In the genomic region with DNA sequence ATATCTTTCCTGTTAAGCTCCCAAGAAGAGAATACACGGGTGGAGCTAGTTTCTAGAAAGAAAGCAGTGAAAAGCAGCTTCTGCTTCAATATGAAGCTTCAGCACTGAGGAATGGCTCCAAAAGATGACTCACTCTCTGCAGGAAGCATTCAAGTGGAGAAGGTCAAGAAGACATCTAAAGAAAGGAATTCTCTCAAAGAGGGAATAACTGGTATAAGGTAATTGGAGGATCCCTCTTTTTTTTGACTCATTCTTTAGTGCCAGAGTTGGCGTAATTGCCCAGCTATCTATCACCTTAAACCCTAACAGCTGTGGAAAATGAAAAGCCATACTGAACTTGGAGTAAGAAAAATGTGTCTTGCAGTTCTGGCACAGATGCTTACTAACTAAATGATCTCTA, we compare ENCODE assay signal across 12 cellular contexts. TPM values are rescaled to one million over a fixed set of nuclear protein-coding genes. Genes with fewer than 3 reads are reported as not detected.
DNase-seq lines count a peak whose midpoint lies in the region; ATAC-seq and TF ChIP-seq lines count a peak whose summit lies in the region.
"Had no signal": no experiment of that assay in that cellular context is flagged by ENCODE, and none has a peak within 500 bp of the region (broad histone marks: within the 10 kb centered on the region; RNA-seq: fewer than 3 reads in every experiment).

No MANE protein-coding gene starts in this region.

- H3K27me3 Mint-ChIP-seq in stimulated activated naive B cell treated with anti-CD40 and anti-IgM and Interleukin-4, amounts not matched to agents 10 μg/mL and 1 μg/mL and 100 μg/mL, for 72 hours: peaks cover 0 to 3% of the 10 kb centered on the region in 2 donors
- H3K27me3 Mint-ChIP-seq: activated T-helper 17 cell treated with anti-CD3 and anti-CD28 coated beads, Interleukin-2, amount 50 U/mL, for 72 hours had no signal

- no peaks in the 10 kb centered on the region for H3K9me3 Mint-ChIP-seq in stimulated activated naive B cell treated with anti-CD40 and anti-IgM and Interleukin-4, amounts not matched to agents 10 μg/mL and 1 μg/mL and 100 μg/mL, for 72 hours
- H3K9me3 Mint-ChIP-seq: activated T-helper 17 cell treated with anti-CD3 and anti-CD28 coated beads, Interleukin-2, amount 50 U/mL, for 72 hours had no signal

- no peak overlapping the region for H3K4me3 Mint-ChIP-seq in stimulated activated naive B cell treated with anti-CD40 and anti-IgM and Interleukin-4, amounts not matched to agents 10 μg/mL and 1 μg/mL and 100 μg/mL, for 72 hours
- H3K4me3 Mint-ChIP-seq: activated T-helper 17 cell treated with anti-CD3 and anti-CD28 coated beads, Interleukin-2, amount 50 U/mL, for 72 hours had no signal

- DNase-seq in AG20443 (ENCODE audit: low spot score) (peak; percentile 30), LHCN-M2 (ENCODE audit: low read depth) (peak; percentile 87), cardiac fibroblast (ENCODE audit: low read depth in 2 of 2) (peak; percentile 68 to 72), middle frontal gyrus (ENCODE audit: extremely low spot score, low spot score) (peak; percentile 6), GM20000 (ENCODE audit: low spot score) (no peak), substantia nigra (lab: John Stamatoyannopoulos, UW) (no peak)
- DNase-seq in stimulated activated naive B cell treated with anti-CD40 and anti-IgM and Interleukin-4, amounts not matched to agents 10 μg/mL and 1 μg/mL and 100 μg/mL, for 72 hours: no peak
- DNase-seq: activated CD4-positive, alpha-beta T cell treated with anti-CD3 and anti-CD28 coated beads for 48 hours; NCI-H345 had no signal

- TF ChIP-seq CTCF in cardiac fibroblast (IDR thresholded peaks at IDR 0.05; ENCODE audit: low read depth, low read length) (no peak), GM20000 (IDR thresholded peaks at IDR 0.05; ENCODE audit: extremely low read depth, missing control alignments) (no peak)

- no peak overlapping the region for H3K27ac Mint-ChIP-seq in stimulated activated naive B cell treated with anti-CD40 and anti-IgM and Interleukin-4, amounts not matched to agents 10 μg/mL and 1 μg/mL and 100 μg/mL, for 72 hours
- H3K27ac Mint-ChIP-seq: activated T-helper 17 cell treated with anti-CD3 and anti-CD28 coated beads, Interleukin-2, amount 50 U/mL, for 72 hours had no signal

- no peaks in the 10 kb centered on the region for H3K36me3 Mint-ChIP-seq in stimulated activated naive B cell treated with anti-CD40 and anti-IgM and Interleukin-4, amounts not matched to agents 10 μg/mL and 1 μg/mL and 100 μg/mL, for 72 hours

- ATAC-seq in stimulated activated naive B cell treated with anti-CD40 and anti-IgM and Interleukin-4, amounts not matched to agents 10 μg/mL and 1 μg/mL and 100 μg/mL, for 72 hours (replicated peaks): no peak
- ATAC-seq in GM19395 (IDR thresholded peaks at IDR 0.05; ENCODE audit: unreplicated experiment): no peak
- ATAC-seq: activated T-helper 17 cell treated with anti-CD3 and anti-CD28 coated beads, Interleukin-2, amount 50 U/mL, for 72 hours had no signal

- peaks cover 7 to 16% of the 10 kb centered on the region in 2 donors for H3K4me1 Mint-ChIP-seq in stimulated activated naive B cell treated with anti-CD40 and anti-IgM and Interleukin-4, amounts not matched to agents 10 μg/mL and 1 μg/mL and 100 μg/mL, for 72 hours

- no peak overlapping the region for H3K4me3 ChIP-seq in cardiac fibroblast (replicated peaks in 1 of 2; ENCODE audit: low read depth in 2 of 2, low read length in 2 of 2)
- H3K4me3 ChIP-seq: SK-N-MC had no signal

- no peak overlapping the region for H3K27ac ChIP-seq in substantia nigra (ENCODE audit: low read depth, low read length, poor library complexity, severe bottlenecking)
- H3K27ac ChIP-seq: SK-N-MC had no signal

RNA-seq across cellular contexts. Expression of gene EDA2R, which starts 3.5 kb away (rescaled TPM):
- total RNA-seq in LHCN-M2 (2014; rRNA removed): 27.2 and 27.8 TPM in 2 replicates
- polyA plus RNA-seq in LHCN-M2 (2012): 8.3 TPM

Comparison
In these comparisons a context has a peak if more than half of its experiments do, and no peak if none do; other contexts are left out.
1. DNase-seq: peak in AG20443 (single experiment), LHCN-M2 (single experiment), cardiac fibroblast (2 of 2) and middle frontal gyrus (single experiment); none in stimulated activated naive B cell treated with anti-CD40 and anti-IgM and Interleukin-4, amounts not matched to agents 10 μg/mL and 1 μg/mL and 100 μg/mL, for 72 hours (single experiment), GM20000 (single experiment) and substantia nigra (0 of 49).